ENCODE assay signal across 26 cellular contexts in the genomic region with DNA sequence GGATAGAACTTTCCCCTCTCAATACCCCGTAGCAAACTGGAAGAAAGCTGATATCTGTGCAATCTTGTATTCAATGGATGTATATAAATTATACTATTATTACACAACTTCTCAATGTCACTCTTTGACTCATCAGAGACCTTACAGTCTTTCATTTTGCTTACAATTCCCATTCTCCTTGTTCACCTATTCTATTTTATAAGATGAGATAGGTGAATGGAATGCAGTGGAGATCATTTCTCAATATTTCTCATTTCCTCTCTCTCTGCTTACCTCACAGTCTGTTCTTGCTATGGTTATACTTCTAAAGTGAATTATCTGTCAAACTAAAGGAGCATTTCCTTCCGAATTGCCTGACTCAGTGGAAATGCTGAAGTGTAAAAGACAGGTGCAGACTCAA. TPM values are rescaled to one million over a fixed set of nuclear protein-coding genes. Genes with fewer than 3 reads are reported as not detected.
"Had no signal": no experiment of that assay in that cellular context is flagged by ENCODE, and none has a peak within 500 bp of the region (broad histone marks: within the 10 kb centered on the region; RNA-seq: fewer than 3 reads in every experiment).

No MANE protein-coding gene starts in this region.

- H3K4me3 ChIP-seq: body of pancreas, coronary artery, hepatocyte, lung, tibial nerve, vagina had no signal

- H3K9me3 Mint-ChIP-seq: activated CD4-positive, alpha-beta T cell treated with anti-CD3 and anti-CD28 coated beads, Interleukin-2, amount 10 ng/mL, durations not matched to agents 24 days and 14 days; activated CD8-positive, alpha-beta T cell treated with anti-CD3 and anti-CD28 coated beads for 36 hours; activated naive CD4-positive, alpha-beta T cell treated with anti-CD3 and anti-CD28 coated beads for 36 hours; activated T-cell treated with anti-CD3 and anti-CD28 coated beads, Interleukin-2, amount 50 U/mL, for 24 hours; activated T-helper 2 cell treated with anti-CD3 and anti-CD28 coated beads, Interferon-gamma antibody, Interleukin-2, Interleukin-4, amounts not matched to agents 10 μg/mL and 5 μg/mL and 100 μg/mL, durations not matched to agents 14 hours and 24 hours and 36 hours; mesothelial cell of epicardium had no signal

- H3K9me3 ChIP-seq: body of pancreas, tibial nerve, vagina had no signal

- DNase-seq: activated CD4-positive, alpha-beta T cell treated with anti-CD3 and anti-CD28 coated beads, Interleukin-2, amount 10 ng/mL, durations not matched to agents 24 days and 14 days; activated CD4-positive, CD25-positive, alpha-beta regulatory T cell; activated CD8-positive, alpha-beta T cell treated with anti-CD3 and anti-CD28 coated beads for 36 hours; activated naive CD4-positive, alpha-beta T cell treated with anti-CD3 and anti-CD28 coated beads for 36 hours; activated T-cell treated with anti-CD3 and anti-CD28 coated beads, Interleukin-2, amount 50 U/mL, for 24 hours; body of pancreas; central memory CD4-positive, alpha-beta T cell; foreskin fibroblast; islet precursor cell; stimulated activated CD4-positive, alpha-beta T cell treated with anti-CD3 and anti-CD28 coated beads, Interleukin-12 subunit alpha, Interleukin-12 subunit beta, amount 100 ng/mL, for 4 hours; stimulated activated CD4-positive, alpha-beta T cell treated with anti-CD3 and anti-CD28 coated beads, Interleukin-1b, Interleukin-23, amount 100 ng/mL, for 48 hours; stimulated activated CD8-positive, alpha-beta memory T cell treated with anti-CD3 and anti-CD28 coated beads, Interleukin-4, amount 100 ng/mL, for 48 hours; stimulated activated naive CD4-positive, alpha-beta T cell; substantia nigra; T-helper 9 cell had no signal

- H3K4me3 Mint-ChIP-seq: activated CD4-positive, alpha-beta T cell treated with anti-CD3 and anti-CD28 coated beads, Interleukin-2, amount 10 ng/mL, durations not matched to agents 24 days and 14 days; activated CD8-positive, alpha-beta T cell treated with anti-CD3 and anti-CD28 coated beads for 36 hours; activated naive CD4-positive, alpha-beta T cell treated with anti-CD3 and anti-CD28 coated beads for 36 hours; activated T-cell treated with anti-CD3 and anti-CD28 coated beads, Interleukin-2, amount 50 U/mL, for 24 hours; mesothelial cell of epicardium had no signal

- H3K27ac Mint-ChIP-seq: activated CD4-positive, alpha-beta T cell treated with anti-CD3 and anti-CD28 coated beads, Interleukin-2, amount 10 ng/mL, durations not matched to agents 24 days and 14 days; activated CD8-positive, alpha-beta T cell treated with anti-CD3 and anti-CD28 coated beads for 36 hours; activated naive CD4-positive, alpha-beta T cell treated with anti-CD3 and anti-CD28 coated beads for 36 hours; activated T-cell treated with anti-CD3 and anti-CD28 coated beads, Interleukin-2, amount 50 U/mL, for 24 hours; activated T-helper 2 cell treated with anti-CD3 and anti-CD28 coated beads, Interferon-gamma antibody, Interleukin-2, Interleukin-4, amounts not matched to agents 10 μg/mL and 5 μg/mL and 100 μg/mL, durations not matched to agents 14 hours and 24 hours and 36 hours had no signal

- H3K36me3 ChIP-seq: tibial nerve, vagina had no signal

- ATAC-seq: activated CD8-positive, alpha-beta T cell treated with anti-CD3 and anti-CD28 coated beads for 36 hours; body of pancreas; left lobe of liver had no signal

- H3K4me1 Mint-ChIP-seq: activated CD4-positive, alpha-beta T cell treated with anti-CD3 and anti-CD28 coated beads, Interleukin-2, amount 10 ng/mL, durations not matched to agents 24 days and 14 days had no signal

- H3K36me3 Mint-ChIP-seq: mesothelial cell of epicardium had no signal

- H3K27ac ChIP-seq: body of pancreas, coronary artery, hepatocyte, tibial nerve, vagina had no signal

RNA-seq across cellular contexts. Expression of a gene that starts 14.9 kb away (rescaled TPM):
- total RNA-seq: activated CD4-positive, alpha-beta T cell treated with anti-CD3 and anti-CD28 coated beads, Interleukin-2, amount 10 ng/mL, durations not matched to agents 24 days and 14 days; activated CD8-positive, alpha-beta T cell treated with anti-CD3 and anti-CD28 coated beads for 36 hours; activated naive CD4-positive, alpha-beta T cell treated with anti-CD3 and anti-CD28 coated beads for 36 hours; omental fat pad; tibial nerve had no signal
- polyA plus RNA-seq: neural cell had no signal

RNA-seq across cellular contexts. Expression of a gene that starts 15.3 kb away (rescaled TPM):
- total RNA-seq: activated CD4-positive, alpha-beta T cell treated with anti-CD3 and anti-CD28 coated beads, Interleukin-2, amount 10 ng/mL, durations not matched to agents 24 days and 14 days; activated CD8-positive, alpha-beta T cell treated with anti-CD3 and anti-CD28 coated beads for 36 hours; activated naive CD4-positive, alpha-beta T cell treated with anti-CD3 and anti-CD28 coated beads for 36 hours; activated T-helper 2 cell treated with anti-CD3 and anti-CD28 coated beads, Interferon-gamma antibody, Interleukin-2, Interleukin-4, amounts not matched to agents 10 μg/mL and 5 μg/mL and 100 μg/mL, durations not matched to agents 14 hours and 24 hours and 36 hours; body of pancreas; omental fat pad; posterior vena cava; tibial nerve had no signal
- polyA plus RNA-seq: neural cell had no signal
